In genomic region chr6:56802570-56802969, GRCh38 we compare ENCODE assay signal across 9 cellular contexts.
A peak's percentile ranks its signal among the peaks of the same experiment; 100 is the strongest.
DNase-seq lines count a peak whose midpoint lies in the region; ATAC-seq and TF ChIP-seq lines count a peak whose summit lies in the region.
"Had no signal": no experiment of that assay in that cellular context is flagged by ENCODE, and none has a peak within 500 bp of the region (broad histone marks: within the 10 kb centered on the region; RNA-seq: fewer than 3 reads in every experiment).

No MANE protein-coding gene starts in this region.

- BruUV-seq in MCF 10A (replicated peaks; lab: Mats Ljungman, UMichigan) = no TSS peak

- no peaks in the 10 kb centered on the region for H3K27me3 ChIP-seq in breast epithelium

- no peaks in the 10 kb centered on the region for H3K9me3 Mint-ChIP-seq in MCF 10A (ENCODE audit: unreplicated experiment)
- H3K9me3 Mint-ChIP-seq: activated naive CD8-positive, alpha-beta T cell treated with anti-CD3 and anti-CD28 coated beads, Interleukin-2, amount 10 ng/mL, durations not matched to agents 7 days and 5 days had no signal

- TF ChIP-seq POLR2A in breast epithelium (IDR thresholded peaks at IDR 0.05) = no peak

- no peaks in the 10 kb centered on the region for H3K4me1 ChIP-seq in breast epithelium

- no peak overlapping the region for H3K27ac ChIP-seq in breast epithelium

- H3K27me3 Mint-ChIP-seq in MCF 10A (ENCODE audit: insufficient read depth, unreplicated experiment) = no peaks in the 10 kb centered on the region

- H3K36me3 ChIP-seq in breast epithelium = no peaks in the 10 kb centered on the region

- peaks cover 20% of the 10 kb centered on the region for H3K4me1 Mint-ChIP-seq in MCF 10A (ENCODE audit: insufficient read depth, unreplicated experiment)
- H3K4me1 Mint-ChIP-seq: activated naive CD8-positive, alpha-beta T cell treated with anti-CD3 and anti-CD28 coated beads, Interleukin-2, amount 10 ng/mL, durations not matched to agents 7 days and 5 days had no signal

- TF ChIP-seq CTCF in MCF 10A (IDR thresholded peaks at IDR 0.05; ENCODE audit: unreplicated experiment) = no peak
- TF ChIP-seq CTCF in breast epithelium (IDR thresholded peaks at IDR 0.05) = no peak

- no peak for ATAC-seq in GM21723 (IDR thresholded peaks at IDR 0.05; ENCODE audit: unreplicated experiment)

- no peaks in the 10 kb centered on the region for H3K9me3 ChIP-seq in breast epithelium

- no peak overlapping the region for H3K4me3 Mint-ChIP-seq in MCF 10A (ENCODE audit: unreplicated experiment)
- H3K4me3 Mint-ChIP-seq: activated naive CD8-positive, alpha-beta T cell treated with anti-CD3 and anti-CD28 coated beads, Interleukin-2, amount 10 ng/mL, durations not matched to agents 7 days and 5 days had no signal

- CTCF ChIA-PET in MCF 10A (lab: Yijun Ruan, JAX) = interaction anchor here (0.8 to 1.9 kb wide), 3 partner anchors 8 to 93 kb away, joined by 3 to 5 read pairs (median 3); no protein-coding TSS in a partner anchor

- POLR2A ChIA-PET in MCF 10A (lab: Yijun Ruan, JAX) = interaction anchor here (1.2 to 3.6 kb wide), 3 partner anchors 9 to 100 kb away, joined by 3 to 14 read pairs (median 5); no protein-coding TSS in a partner anchor

- no peak overlapping the region for H3K27ac Mint-ChIP-seq in MCF 10A (ENCODE audit: low read depth, unreplicated experiment)
- H3K27ac Mint-ChIP-seq: activated naive CD8-positive, alpha-beta T cell treated with anti-CD3 and anti-CD28 coated beads, Interleukin-2, amount 10 ng/mL, durations not matched to agents 7 days and 5 days had no signal

- no peaks in the 10 kb centered on the region for H3K36me3 Mint-ChIP-seq in MCF 10A (ENCODE audit: insufficient read depth, unreplicated experiment)
- H3K36me3 Mint-ChIP-seq: activated naive CD8-positive, alpha-beta T cell treated with anti-CD3 and anti-CD28 coated beads, Interleukin-2, amount 10 ng/mL, durations not matched to agents 7 days and 5 days had no signal

- no peak overlapping the region for H3K4me3 ChIP-seq in breast epithelium

- DNase-seq in MCF 10A (ENCODE audit: unreplicated experiment) = peak; percentile 34
- no peak for DNase-seq in breast epithelium (ENCODE audit: low spot score in 2 of 2)
- peak; percentile 99 for DNase-seq in NCI-H69 (lab: John Stamatoyannopoulos, UW)
- peak; percentile 66 for DNase-seq in epidermal melanocyte (ENCODE audit: insufficient read length, low spot score)
- DNase-seq in activated naive CD4-positive, alpha-beta T cell (lab: John Stamatoyannopoulos, UW) = no peak
- no peak for DNase-seq in GOT3 (lab: John Stamatoyannopoulos, UW)
- no peak for DNase-seq in Ammon's horn (ENCODE audit: low spot score)
- DNase-seq: activated naive CD8-positive, alpha-beta T cell treated with anti-CD3 and anti-CD28 coated beads, Interleukin-2, amount 10 ng/mL, durations not matched to agents 7 days and 5 days had no signal

- intact Hi-C loops in MCF 10A (cut with micrococcal nuclease) = no loop called here
- intact Hi-C loops in breast epithelium (cut with DNase I; ENCODE audit: low total_unique reads) = no loop called here

Comparison
In these comparisons a context has a peak if more than half of its experiments do, and no peak if none do; other contexts are left out.
1. DNase-seq: peak in MCF 10A (single experiment), NCI-H69 (single experiment) and epidermal melanocyte (single experiment); none in breast epithelium (0 of 2), activated naive CD4-positive, alpha-beta T cell (0 of 4), GOT3 (single experiment) and Ammon's horn (single experiment).